Comparison of ENCODE assay signal across 14 cellular contexts in genomic region chr20:16397053-16397452, GRCh38.
DNase-seq lines count a peak whose midpoint lies in the region; ATAC-seq and TF ChIP-seq lines count a peak whose summit lies in the region.
"Had no signal": no experiment of that assay in that cellular context is flagged by ENCODE, and none has a peak within 500 bp of the region (broad histone marks: within the 10 kb centered on the region; RNA-seq: fewer than 3 reads in every experiment).

No MANE protein-coding gene starts in this region.

- intact Hi-C loops in body of pancreas (cut with DNase I) (no loop called here), left ventricle myocardium inferior (cut with micrococcal nuclease) (no loop called here), psoas muscle (cut with DNase I) (no loop called here), transverse colon (cut with DNase I; ENCODE audit: low total_unique reads) (no loop called here)

- no peak for TF ChIP-seq EP300 in transverse colon (IDR thresholded peaks at IDR 0.05; ENCODE audit: low read depth)

- H3K27me3 ChIP-seq in body of pancreas (no peaks in the 10 kb centered on the region), left ventricle myocardium inferior (ENCODE audit: low read depth) (no peaks in the 10 kb centered on the region), psoas muscle (ENCODE audit: insufficient read depth in 3 of 3, low read length in 2 of 3) (no peaks in the 10 kb centered on the region), transverse colon (no peaks in the 10 kb centered on the region)
- H3K27me3 ChIP-seq: left lung, SJSA1 had no signal

- no peak for TF ChIP-seq POLR2A in body of pancreas (IDR thresholded peaks at IDR 0.05)
- no peak for TF ChIP-seq POLR2A in transverse colon (IDR thresholded peaks at IDR 0.05)

- H3K27ac ChIP-seq in body of pancreas, result no peak overlapping the region
- H3K27ac ChIP-seq in left ventricle myocardium inferior (replicated peaks), result peak overlapping the region; percentile 42
- H3K27ac ChIP-seq in psoas muscle, result no peak overlapping the region
- H3K27ac ChIP-seq in transverse colon, result no peak overlapping the region
- H3K27ac ChIP-seq: left lung, SJSA1 had no signal

- WGBS in body of pancreas, 2 donors, result 18 to 21% methylated on average over 4 of the region's 4 CpGs
- WGBS in psoas muscle, 3 donors, result 6 to 10% (median 10%) methylated on average over 4 of the region's 4 CpGs
- 20 to 61% methylated on average over 1 to 4 of the region's 4 CpGs for whole genome bisulfite sequencing in transverse colon (ENCODE audit: low coverage in 1 of 2), 2 donors

- peaks cover 20% of the 10 kb centered on the region for H3K4me1 ChIP-seq in body of pancreas
- H3K4me1 ChIP-seq in left ventricle myocardium inferior, result peaks cover 17% of the 10 kb centered on the region
- peaks cover 40% of the 10 kb centered on the region for H3K4me1 ChIP-seq in psoas muscle
- H3K4me1 ChIP-seq in transverse colon, result peaks cover 0 to 21% (median 0%) of the 10 kb centered on the region in 4 donors
- H3K4me1 ChIP-seq: SJSA1 had no signal

- DNase-seq in EH (ENCODE audit: low read depth) (peak; percentile 22), body of pancreas (peak; percentile 11 to 45 (median 20)), left ventricle myocardium inferior (peak; percentile 67), psoas muscle (peak; percentile 54 to 75), transverse colon (no peak), NCI-H82 treated with DMSO at 0.1 percent for 48 hours (lab: John Stamatoyannopoulos, UW; ENCODE audit: unreplicated experiment) (no peak)
- no peak for DNase-seq in activated CD4-positive, alpha-beta T cell treated with anti-CD3 and anti-CD28 coated beads, Interleukin-2, amount 50 U/mL, for 1 hour
- DNase-seq: activated CD8-positive, alpha-beta memory T cell treated with anti-CD3 and anti-CD28 coated beads, Interleukin-2, amount 10 ng/mL, durations not matched to agents 7 days and 5 days; AML-193; DMS79 treated with DMSO at 0.1 percent for 48 hours; H7; left lung had no signal

- H3K36me3 ChIP-seq in body of pancreas (replicated peaks in 1 of 2; ENCODE audit: insufficient read depth in 1 of 2, low read depth in 2 of 2), result no peaks in the 10 kb centered on the region
- H3K36me3 ChIP-seq in left ventricle myocardium inferior, result peaks cover 10% of the 10 kb centered on the region
- H3K36me3 ChIP-seq in psoas muscle (ENCODE audit: insufficient read depth in 1 of 2, low read depth in 1 of 2), result no peaks in the 10 kb centered on the region
- H3K36me3 ChIP-seq in transverse colon, result peaks cover 0 to 6% (median 1%) of the 10 kb centered on the region in 4 donors
- H3K36me3 ChIP-seq: SJSA1 had no signal

- in situ Hi-C loops in transverse colon (cut with MboI; ENCODE audit: low pct_ligation_motif_present in 1 of 4, low pct_unique_long_range_greater_than_20kb in 1 of 4, low sequenced_read_pairs in 3 of 4), result no loop called here

- H3K4me3 ChIP-seq in body of pancreas (no peak overlapping the region), left ventricle myocardium inferior (no peak overlapping the region), psoas muscle (no peak overlapping the region), transverse colon (no peak overlapping the region)
- H3K4me3 ChIP-seq: left lung, SJSA1 had no signal

- no peaks in the 10 kb centered on the region for H3K9me3 ChIP-seq in body of pancreas
- H3K9me3 ChIP-seq in left ventricle myocardium inferior (replicated peaks), result no peaks in the 10 kb centered on the region
- no peaks in the 10 kb centered on the region for H3K9me3 ChIP-seq in psoas muscle
- no peaks in the 10 kb centered on the region for H3K9me3 ChIP-seq in transverse colon
- H3K9me3 ChIP-seq: left lung, SJSA1 had no signal

- peak; percentile 33 for ATAC-seq in body of pancreas
- peak; percentile 64 to 87 (median 74) for ATAC-seq in psoas muscle
- no peak for ATAC-seq in HG02973 (IDR thresholded peaks at IDR 0.05; ENCODE audit: unreplicated experiment)
- ATAC-seq: activated CD8-positive, alpha-beta memory T cell treated with anti-CD3 and anti-CD28 coated beads, Interleukin-2, amount 10 ng/mL, durations not matched to agents 7 days and 5 days; left lung had no signal

- no peak for TF ChIP-seq CTCF in body of pancreas (IDR thresholded peaks at IDR 0.05)
- TF ChIP-seq CTCF in left ventricle myocardium inferior (IDR thresholded peaks at IDR 0.05; ENCODE audit: borderline replicate concordance), result no peak
- TF ChIP-seq CTCF in psoas muscle (IDR thresholded peaks at IDR 0.05), result no peak
- no peak for TF ChIP-seq CTCF in transverse colon (IDR thresholded peaks at IDR 0.05)

Comparison
In these comparisons a context has a peak if more than half of its experiments do, and no peak if none do; other contexts are left out.
1. DNase-seq: peak in EH (single experiment), body of pancreas (4 of 4), left ventricle myocardium inferior (single experiment) and psoas muscle (2 of 2); none in transverse colon (single experiment), activated CD4-positive, alpha-beta T cell treated with anti-CD3 and anti-CD28 coated beads, Interleukin-2, amount 50 U/mL, for 1 hour (single experiment) and NCI-H82 treated with DMSO at 0.1 percent for 48 hours (single experiment).